Comparison of ENCODE assay signal across 15 cellular contexts in the genomic region with DNA sequence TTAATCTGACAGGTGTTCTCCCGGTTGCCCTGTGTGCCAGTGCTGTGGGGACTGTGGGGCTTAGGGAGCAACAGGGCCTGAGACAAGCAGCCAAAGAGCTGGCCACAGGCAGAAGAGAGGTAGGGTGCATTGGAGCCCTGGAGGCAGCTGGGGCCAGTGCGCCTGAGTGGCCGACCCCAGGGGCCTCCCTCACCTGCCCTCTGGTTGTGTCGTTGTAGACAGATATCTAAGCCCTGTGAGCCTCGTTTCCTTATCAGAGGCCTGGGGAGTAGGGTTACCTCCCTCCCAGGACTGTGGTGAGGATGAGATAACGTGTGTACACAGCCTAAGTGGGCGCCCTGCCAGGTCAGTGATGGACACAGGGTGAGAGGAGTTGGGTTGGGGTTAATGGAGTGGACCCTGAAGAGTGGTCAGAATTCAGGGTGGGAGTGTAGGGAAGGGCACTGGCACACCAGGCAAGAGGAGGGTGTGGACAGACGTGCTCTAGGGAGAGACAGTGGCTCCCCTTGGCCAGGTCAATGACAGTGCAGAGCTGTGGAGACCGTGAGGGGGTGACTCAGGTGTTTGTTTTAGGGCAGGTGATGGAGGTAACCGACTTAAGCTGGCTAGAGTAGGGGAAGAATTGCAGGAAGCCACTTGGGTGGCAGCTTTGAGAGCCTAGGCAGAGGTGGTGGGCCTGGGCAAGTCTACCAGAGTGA. TPM values are rescaled to one million over a fixed set of nuclear protein-coding genes. Genes with fewer than 3 reads are reported as not detected.
DNase-seq lines count a peak whose midpoint lies in the region; ATAC-seq, FAIRE-seq and TF ChIP-seq lines count a peak whose summit lies in the region.
"Had no signal": no experiment of that assay in that cellular context is flagged by ENCODE, and none has a peak within 500 bp of the region (broad histone marks: within the 10 kb centered on the region; RNA-seq: fewer than 3 reads in every experiment).

No MANE protein-coding gene starts in this region.

- no peaks in the 10 kb centered on the region for H3K27me3 Mint-ChIP-seq in T-helper 2 cell treated with Interferon-gamma antibody and Interleukin-4, amounts not matched to agents 5 μg/mL and 100 μg/mL, for 36 hours (ENCODE audit: low read depth)
- H3K27me3 Mint-ChIP-seq in activated T-helper 17 cell treated with anti-CD3 and anti-CD28 coated beads, Interleukin-2, amount 50 U/mL, for 72 hours, result no peaks in the 10 kb centered on the region
- H3K27me3 Mint-ChIP-seq: activated CD8-positive, alpha-beta memory T cell treated with anti-CD3 and anti-CD28 coated beads, Interleukin-2, amount 10 ng/mL, durations not matched to agents 7 days and 5 days had no signal

- no peak overlapping the region for H3K4me3 Mint-ChIP-seq in T-helper 2 cell treated with Interferon-gamma antibody and Interleukin-4, amounts not matched to agents 5 μg/mL and 100 μg/mL, for 36 hours
- H3K4me3 Mint-ChIP-seq in activated T-helper 17 cell treated with anti-CD3 and anti-CD28 coated beads, Interleukin-2, amount 50 U/mL, for 72 hours, result no peak overlapping the region
- H3K4me3 Mint-ChIP-seq: activated CD8-positive, alpha-beta memory T cell treated with anti-CD3 and anti-CD28 coated beads, Interleukin-2, amount 10 ng/mL, durations not matched to agents 7 days and 5 days had no signal

- TF ChIP-seq CTCF in gastroesophageal sphincter (IDR thresholded peaks at IDR 0.05), result no peak

- H3K27me3 ChIP-seq in mucosa of stomach (ENCODE audit: control insufficient read depth, insufficient read depth, low read length), result no peaks in the 10 kb centered on the region
- H3K27me3 ChIP-seq in gastroesophageal sphincter, result no peaks in the 10 kb centered on the region

- H3K9ac ChIP-seq in mucosa of stomach (ENCODE audit: low read length), result peak overlapping the region; percentile 33

- no peak for DNase-seq in T-helper 2 cell treated with Interferon-gamma antibody and Interleukin-4, amounts not matched to agents 5 μg/mL and 100 μg/mL, for 36 hours (ENCODE audit: low spot score)
- DNase-seq in T-helper 2 cell (no peak), HUDEP-2 (lab: John Stamatoyannopoulos, UW; ENCODE audit: unreplicated experiment in 76 of 76) (peak in 75 of 76 experiments; percentile 44 to 96 (median 87)), H54 (ENCODE audit: insufficient read length, low spot score) (no peak)
- DNase-seq: activated CD8-positive, alpha-beta memory T cell treated with anti-CD3 and anti-CD28 coated beads, Interleukin-2, amount 10 ng/mL, durations not matched to agents 7 days and 5 days; aorta; GOT3; NCI-H1105 had no signal

- H3K9me3 Mint-ChIP-seq in T-helper 2 cell treated with Interferon-gamma antibody and Interleukin-4, amounts not matched to agents 5 μg/mL and 100 μg/mL, for 36 hours, result no peaks in the 10 kb centered on the region
- H3K9me3 Mint-ChIP-seq in activated T-helper 17 cell treated with anti-CD3 and anti-CD28 coated beads, Interleukin-2, amount 50 U/mL, for 72 hours, result no peaks in the 10 kb centered on the region

- no peak for FAIRE-seq in H54 (lab: Jason Lieb, UNC)
- FAIRE-seq: GM12892, HTR-8/SVneo had no signal

- WGBS in gastroesophageal sphincter (ENCODE audit: low coverage in 1 of 2), 2 donors, result 72 to 73% methylated on average over 3 to 9 of the region's 10 CpGs

- H3K36me3 ChIP-seq in mucosa of stomach (ENCODE audit: control insufficient read depth, insufficient read depth, low read length), result peaks cover 22% of the 10 kb centered on the region
- peaks cover 0 to 71% of the 10 kb centered on the region in 2 donors for H3K36me3 ChIP-seq in gastroesophageal sphincter

- H3K4me1 Mint-ChIP-seq in T-helper 2 cell treated with Interferon-gamma antibody and Interleukin-4, amounts not matched to agents 5 μg/mL and 100 μg/mL, for 36 hours (ENCODE audit: low read depth), result peaks cover 31% of the 10 kb centered on the region
- peaks cover 33% of the 10 kb centered on the region for H3K4me1 Mint-ChIP-seq in activated T-helper 17 cell treated with anti-CD3 and anti-CD28 coated beads, Interleukin-2, amount 50 U/mL, for 72 hours

- H3K4me1 ChIP-seq in mucosa of stomach (ENCODE audit: control insufficient read depth, insufficient read depth, low read length), result peaks cover 46% of the 10 kb centered on the region
- H3K4me1 ChIP-seq in gastroesophageal sphincter, result peaks cover 0 to 56% (median 15%) of the 10 kb centered on the region in 3 donors

- H3K4me3 ChIP-seq in mucosa of stomach (ENCODE audit: low read length), result no peak overlapping the region
- H3K4me3 ChIP-seq in gastroesophageal sphincter, result no peak overlapping the region
- H3K4me3 ChIP-seq: prostate gland had no signal

- H3K27ac ChIP-seq in gastroesophageal sphincter, result no peak overlapping the region
- H3K27ac ChIP-seq: prostate gland had no signal

- peak overlapping the region; percentile 46 for H3K27ac Mint-ChIP-seq in T-helper 2 cell treated with Interferon-gamma antibody and Interleukin-4, amounts not matched to agents 5 μg/mL and 100 μg/mL, for 36 hours
- peak overlapping the region; percentile 80 for H3K27ac Mint-ChIP-seq in activated T-helper 17 cell treated with anti-CD3 and anti-CD28 coated beads, Interleukin-2, amount 50 U/mL, for 72 hours
- H3K27ac Mint-ChIP-seq: activated CD8-positive, alpha-beta memory T cell treated with anti-CD3 and anti-CD28 coated beads, Interleukin-2, amount 10 ng/mL, durations not matched to agents 7 days and 5 days had no signal

- H3K9me3 ChIP-seq in mucosa of stomach (ENCODE audit: control insufficient read depth, low read length) (no peaks in the 10 kb centered on the region), gastroesophageal sphincter (no peaks in the 10 kb centered on the region)
- H3K9me3 ChIP-seq: prostate gland had no signal

- no peak for TF ChIP-seq EP300 in gastroesophageal sphincter (IDR thresholded peaks at IDR 0.05)

- ATAC-seq in activated T-helper 17 cell treated with anti-CD3 and anti-CD28 coated beads, Interleukin-2, amount 50 U/mL, for 72 hours (replicated peaks), result no peak
- ATAC-seq in HG02588 (IDR thresholded peaks at IDR 0.05; ENCODE audit: unreplicated experiment) (no peak), gastroesophageal sphincter (no peak)
- ATAC-seq: activated CD8-positive, alpha-beta memory T cell treated with anti-CD3 and anti-CD28 coated beads, Interleukin-2, amount 10 ng/mL, durations not matched to agents 7 days and 5 days had no signal

- peaks cover 59% of the 10 kb centered on the region for H3K36me3 Mint-ChIP-seq in T-helper 2 cell treated with Interferon-gamma antibody and Interleukin-4, amounts not matched to agents 5 μg/mL and 100 μg/mL, for 36 hours (ENCODE audit: low read depth)
- peaks cover 94% of the 10 kb centered on the region for H3K36me3 Mint-ChIP-seq in activated T-helper 17 cell treated with anti-CD3 and anti-CD28 coated beads, Interleukin-2, amount 50 U/mL, for 72 hours (ENCODE audit: low read depth)

- TF ChIP-seq POLR2A in H54 (IDR thresholded peaks at IDR 0.05; ENCODE audit: low read depth, low read length), result no peak
- TF ChIP-seq POLR2A in gastroesophageal sphincter (IDR thresholded peaks at IDR 0.05), result no peak

RNA-seq across cellular contexts. Expression of a gene that starts 3.4 kb away (rescaled TPM):
- 100 to 1,000 TPM; 164 to 194 TPM for total RNA-seq in activated T-helper 17 cell treated with anti-CD3 and anti-CD28 coated beads, Interleukin-2, amount 50 U/mL, for 72 hours
- total RNA-seq in gastroesophageal sphincter, result 10 to 100 TPM; 30.4 to 78.1 (median 44.9) TPM

RNA-seq across cellular contexts. Expression of a gene that starts 11.4 kb away (rescaled TPM):
- total RNA-seq in activated T-helper 17 cell treated with anti-CD3 and anti-CD28 coated beads, Interleukin-2, amount 50 U/mL, for 72 hours, result 100 to 1,000 TPM; 297 to 323 TPM
- total RNA-seq in gastroesophageal sphincter, result 10 to 100 TPM; 53.8 to 78.5 (median 59.4) TPM

RNA-seq across cellular contexts. Expression of a gene that starts 43.6 kb away (rescaled TPM):
- total RNA-seq in activated T-helper 17 cell treated with anti-CD3 and anti-CD28 coated beads, Interleukin-2, amount 50 U/mL, for 72 hours, result 10 to 100 TPM; 16.2 to 20.7 TPM
- 10 to 100 TPM; 26.4 to 39.5 (median 28.8) TPM for total RNA-seq in gastroesophageal sphincter

RNA-seq across cellular contexts. Expression of a gene that starts 43.8 kb away (rescaled TPM):
- total RNA-seq in activated T-helper 17 cell treated with anti-CD3 and anti-CD28 coated beads, Interleukin-2, amount 50 U/mL, for 72 hours, result 10 to 100 TPM; 25.1 to 31.9 TPM
- total RNA-seq in gastroesophageal sphincter, result 10 to 100 TPM; 13.9 to 31.9 (median 19.1) TPM

RNA-seq across cellular contexts. Expression of a gene that starts 57.6 kb away (rescaled TPM):
- 10 to 100 TPM; 38.2 to 59.4 TPM for total RNA-seq in activated T-helper 17 cell treated with anti-CD3 and anti-CD28 coated beads, Interleukin-2, amount 50 U/mL, for 72 hours
- total RNA-seq in gastroesophageal sphincter, result 10 to 100 TPM; 35.1 to 63.4 (median 52.6) TPM

Comparison
In these comparisons a context has a peak if more than half of its experiments do, and no peak if none do; other contexts are left out.
1. DNase-seq: peak in HUDEP-2 (75 of 76); none in T-helper 2 cell treated with Interferon-gamma antibody and Interleukin-4, amounts not matched to agents 5 μg/mL and 100 μg/mL, for 36 hours (single experiment), T-helper 2 cell (0 of 5) and H54 (single experiment).